ENCODE assay signal across 8 cellular contexts in genomic region chr16:58628845-58629680, GRCh38. TPM values are rescaled to one million over a fixed set of nuclear protein-coding genes. Genes with fewer than 3 reads are reported as not detected.
A peak's percentile ranks its signal among the peaks of the same experiment; 100 is the strongest.
DNase-seq lines count a peak whose midpoint lies in the region; ATAC-seq, FAIRE-seq and TF ChIP-seq lines count a peak whose summit lies in the region.

No MANE protein-coding gene starts in this region.

- peak overlapping the region; percentile 99 for H2BK5ac ChIP-seq in H1 (ENCODE audit: low read depth, low read length)

- peaks cover 29 to 55% of the 10 kb centered on the region in 2 experiments for H3K79me2 ChIP-seq in H1 (ENCODE audit: control insufficient read depth in 1 of 2, insufficient read depth in 2 of 2, low read length in 2 of 2)

- no peak overlapping the region for H2AK5ac ChIP-seq in H1 (ENCODE audit: low read depth, low read length)

- H3K4me3 ChIP-seq in NB4 (ENCODE audit: low read depth, low read length) (peak overlapping the region; percentile 72), H1 (ENCODE audit: extremely low read depth in 1 of 4, insufficient read depth in 2 of 4, low read depth in 3 of 4, low read length in 4 of 4) (peak overlapping the region; percentile 83 to 99 (median 94))

- ATAC-seq in GM21515 (IDR thresholded peaks at IDR 0.05; ENCODE audit: unreplicated experiment) (peak; percentile 9), GM21786 (IDR thresholded peaks at IDR 0.05; ENCODE audit: unreplicated experiment) (no peak)

- H3K27ac ChIP-seq in H1 (ENCODE audit: low read depth, low read length) = peak overlapping the region; percentile 96

- peak overlapping the region; percentile 98 for H4K5ac ChIP-seq in H1 (ENCODE audit: insufficient read length, low read depth, low read length)

- WGBS in H1 (ENCODE audit: extremely low coverage in 1 of 2, insufficient coverage in 1 of 2, insufficient read length in 1 of 2, insufficient replicate concordance in 2 of 2, low coverage in 1 of 2, low lambda C conversion rate in 2 of 2, missing lambda C conversion rate in 1 of 2), 2 experiments = 1% methylated on average over 46 of the region's 50 CpGs; no CpG with 5 or more reads in 1 of the 2 experiments

- H2BK12ac ChIP-seq in H1 (ENCODE audit: low read depth, low read length) = no peak overlapping the region; the same call in 1 of the 2 replicates

- no peak overlapping the region for H3K23ac ChIP-seq in H1 (ENCODE audit: insufficient read length)

- no peak for TF ChIP-seq EP300 in H1 (IDR thresholded peaks at IDR 0.05; ENCODE audit: borderline replicate concordance in 1 of 2, low read depth in 2 of 2, low read length in 2 of 2)

- peaks cover 7% of the 10 kb centered on the region for H3K79me1 ChIP-seq in H1 (ENCODE audit: low read depth, low read length)

- DNase-seq in AML-193 (lab: John Stamatoyannopoulos, UW) = peak; percentile 20 to 24
- DNase-seq in NB4 (ENCODE audit: low read depth) = peak; percentile 77
- DNase-seq in activated CD8-positive, alpha-beta memory T cell treated with anti-CD3 and anti-CD28 coated beads for 4 hours (ENCODE audit: low read depth in 2 of 2) = peak; percentile 31 to 33
- DNase-seq in H1 (ENCODE audit: low read depth in 1 of 2, low spot score in 2 of 2) = peak in 1 of 2 experiments; percentile 49
- peak; percentile 24 for DNase-seq in midbrain (lab: John Stamatoyannopoulos, UW)
- peak; percentile 21 to 29 for DNase-seq in stimulated activated CD8-positive, alpha-beta memory T cell treated with anti-CD3 and anti-CD28 coated beads, Interleukin-4, amount 100 ng/mL, for 1 hour (ENCODE audit: low read depth in 2 of 2, low spot score in 1 of 2)

- H3K4me1 ChIP-seq in H1 (replicated peaks in 1 of 4; ENCODE audit: control insufficient read depth in 3 of 4, insufficient read depth in 4 of 4, low read length in 3 of 4) = peaks cover 0 to 3% (median 0%) of the 10 kb centered on the region in 4 experiments; a peak in 3 of 7 replicates

- peak overlapping the region; percentile 97 for H3K18ac ChIP-seq in H1 (ENCODE audit: extremely low read depth, low read length)

- no peak overlapping the region for H2BK20ac ChIP-seq in H1 (ENCODE audit: low read length)

- H3K27me3 ChIP-seq in H1 (replicated peaks in 1 of 4; ENCODE audit: control insufficient read depth in 3 of 4, extremely low read depth in 1 of 4, insufficient read depth in 3 of 4, low read length in 3 of 4) = no peaks in the 10 kb centered on the region

- FAIRE-seq in H1 (lab: Jason Lieb, UNC) = no peak

- TF ChIP-seq POLR2A in NB4 (IDR thresholded peaks at IDR 0.05; ENCODE audit: extremely low read depth, insufficient read length) (no peak), H1 (IDR thresholded peaks at IDR 0.05; ENCODE audit: control extremely low read depth in 1 of 2, low read depth in 2 of 2, low read length in 2 of 2) (peak in 1 of 2 experiments; percentile 11; a peak in 2 of 3 replicates)

- H3K4ac ChIP-seq in H1 (replicated peaks; ENCODE audit: insufficient read length, low read depth, low read length) = peak overlapping the region; percentile 100

- H3K9ac ChIP-seq in H1 (replicated peaks in 1 of 4; ENCODE audit: extremely low read depth in 1 of 4, low read depth in 3 of 4, low read length in 3 of 4) = peak overlapping the region; percentile 98 to 100 (median 99)

- no peak overlapping the region for H2BK120ac ChIP-seq in H1 (replicated peaks; ENCODE audit: low read depth, low read length)

- no peaks in the 10 kb centered on the region for H3K9me3 ChIP-seq in H1 (ENCODE audit: insufficient read depth in 2 of 2, low read depth in 1 of 2, low read length in 1 of 2)

- H2AFZ ChIP-seq in H1 (ENCODE audit: low read length) = no peak overlapping the region

- H4K20me1 ChIP-seq in H1 (replicated peaks in 1 of 2; ENCODE audit: control insufficient read depth in 1 of 2, insufficient read depth in 2 of 2, low read length in 2 of 2) = peaks cover 5 to 9% of the 10 kb centered on the region in 2 experiments

- H3K36me3 ChIP-seq in H1 (ENCODE audit: control insufficient read depth in 2 of 4, insufficient read depth in 4 of 4, low read length in 3 of 4) = peaks cover 0 to 10% (median 4%) of the 10 kb centered on the region in 4 experiments; a peak in 3 of 8 replicates

- H3K14ac ChIP-seq in H1 (ENCODE audit: insufficient read length) = no peak overlapping the region

- peak overlapping the region; percentile 100 for H4K8ac ChIP-seq in H1 (ENCODE audit: extremely low read depth, insufficient read depth, low read length)

- CTCF ChIA-PET in H1 (lab: Charles Lee; ENCODE audit: partially characterized antibody) = interaction anchor here (1.0 kb wide), 1 partner anchor 34 kb away, joined by 3 read pairs; no protein-coding TSS in a partner anchor

- no peak for TF ChIP-seq RAD21 in H1 (IDR thresholded peaks at IDR 0.05 in 1 of 2, conservative IDR thresholded peaks at IDR 0.05 in 1 of 2; ENCODE audit: low read depth in 2 of 2, low read length in 2 of 2)

- H4K91ac ChIP-seq in H1 (replicated peaks; ENCODE audit: insufficient read length, low read length) = peak overlapping the region; percentile 92

- peak overlapping the region; percentile 95 for H3K56ac ChIP-seq in H1 (replicated peaks; ENCODE audit: insufficient read length, low read depth, low read length)

- peaks cover 5% of the 10 kb centered on the region for H3K23me2 ChIP-seq in H1 (ENCODE audit: low read depth, low read length)

- peak overlapping the region; percentile 85 to 87 for H3K4me2 ChIP-seq in H1 (ENCODE audit: insufficient read depth in 1 of 2, low read depth in 2 of 2, low read length in 2 of 2)

- POLR2A ChIA-PET in H1 (lab: Charles Lee; ENCODE audit: partially characterized antibody) = interaction anchor here (0.5 to 4.8 kb wide), 17 partner anchors 8 to 111 kb away, joined by 3 to 25 read pairs (median 4); partner anchors contain the start of gene SLC38A7

- peak overlapping the region; percentile 81; the same call in 1 of the 2 replicates for H2BK15ac ChIP-seq in H1 (ENCODE audit: low read length)

- no peak for TF ChIP-seq CTCF in NB4 (IDR thresholded peaks at IDR 0.05; ENCODE audit: low read depth, low read length)
- TF ChIP-seq CTCF in H1 (IDR thresholded peaks at IDR 0.05; ENCODE audit: control extremely low read depth in 1 of 3, insufficient read depth in 1 of 3, low read depth in 1 of 3, low read length in 3 of 3) = no peak

TF ChIP-seq in H1, 55 proteins besides CTCF, POLR2A, EP300 and RAD21:
- TF ChIP-seq HDAC2 (IDR thresholded peaks at IDR 0.05; ENCODE audit: borderline replicate concordance in 1 of 2, low read depth in 2 of 2, low read length in 2 of 2) = no peak; a peak in 1 of 4 replicates
- no peak for TF ChIP-seq USF2 (IDR thresholded peaks at IDR 0.05; ENCODE audit: low read length)
- no peak for TF ChIP-seq JUND (IDR thresholded peaks at IDR 0.05; ENCODE audit: low read length)
- no peak for TF ChIP-seq GTF2F1 (IDR thresholded peaks at IDR 0.05; ENCODE audit: borderline replicate concordance, low read depth, low read length)
- TF ChIP-seq RBBP5 (IDR thresholded peaks at IDR 0.05; ENCODE audit: borderline replicate concordance, low read depth, low read length) = peak; percentile 81; the same call in 1 of the 2 replicates
- TF ChIP-seq RFX5 (IDR thresholded peaks at IDR 0.05; ENCODE audit: borderline replicate concordance, low read depth, low read length) = no peak
- TF ChIP-seq KDM4A (IDR thresholded peaks at IDR 0.05; ENCODE audit: low read depth, low read length, severe bottlenecking) = peak; percentile 44

RNA-seq across cellular contexts. Expression of gene CNOT1, which starts 0.6 kb away (rescaled TPM):
- 306 and 309 TPM in 2 replicates for total RNA-seq in H1 (2021; fragmentation: NEBNext Ultra II Directional; extraction: Animal tissue kit (Norgen Biotek cat#: 25700))
- polyA plus RNA-seq in H1 (2011; rRNA removed) = 198 and 319 TPM in 2 replicates
- polyA plus RNA-seq in H1 (2011; cell fraction: cytosol; rRNA removed) = 228 TPM
- polyA plus RNA-seq in H1 (2011; cell fraction: nucleus; rRNA removed) = 262 TPM
- 221 to 295 TPM (median 283 TPM) in 4 replicates for polyA plus RNA-seq in H1 (2012, experiment 1 of 2)
- polyA plus RNA-seq in H1 (2012, experiment 2 of 2) = 11.7 TPM
- 92.1 TPM for polyA plus RNA-seq in H1 (2013, experiment 1 of 2)
- polyA plus RNA-seq in H1 (2013, experiment 2 of 2) = 88.4 TPM
- polyA minus RNA-seq in H1 (2011; rRNA and poly(A)+ RNA removed) = 1,134 and 1,705 TPM in 2 replicates
- 439 TPM for polyA minus RNA-seq in H1 (2011; cell fraction: cytosol; rRNA and poly(A)+ RNA removed)
- polyA minus RNA-seq in H1 (2011; cell fraction: nucleus; rRNA and poly(A)+ RNA removed) = 471 TPM

RNA-seq across cellular contexts. Expression of gene SLC38A7, which starts 55.5 kb away (rescaled TPM):
- 26.7 and 29.6 TPM in 2 replicates for total RNA-seq in H1 (2021; fragmentation: NEBNext Ultra II Directional; extraction: Animal tissue kit (Norgen Biotek cat#: 25700))
- 25.4 and 28.0 TPM in 2 replicates for polyA plus RNA-seq in H1 (2011; rRNA removed)
- polyA plus RNA-seq in H1 (2011; cell fraction: cytosol; rRNA removed) = 17.5 TPM
- polyA plus RNA-seq in H1 (2011; cell fraction: nucleus; rRNA removed) = 30.4 TPM
- 24.0 to 27.8 TPM (median 27.0 TPM) in 4 replicates for polyA plus RNA-seq in H1 (2012, experiment 1 of 2)
- polyA plus RNA-seq in H1 (2012, experiment 2 of 2) = 24.8 TPM
- 26.2 TPM for polyA plus RNA-seq in H1 (2013, experiment 1 of 2)
- polyA plus RNA-seq in H1 (2013, experiment 2 of 2) = 27.8 TPM
- 39.4 and 49.0 TPM in 2 replicates for polyA minus RNA-seq in H1 (2011; rRNA and poly(A)+ RNA removed)
- polyA minus RNA-seq in H1 (2011; cell fraction: cytosol; rRNA and poly(A)+ RNA removed) = 21.8 TPM
- polyA minus RNA-seq in H1 (2011; cell fraction: nucleus; rRNA and poly(A)+ RNA removed) = 37.0 TPM
